ENCODE assay signal across 27 cellular contexts in the genomic region with DNA sequence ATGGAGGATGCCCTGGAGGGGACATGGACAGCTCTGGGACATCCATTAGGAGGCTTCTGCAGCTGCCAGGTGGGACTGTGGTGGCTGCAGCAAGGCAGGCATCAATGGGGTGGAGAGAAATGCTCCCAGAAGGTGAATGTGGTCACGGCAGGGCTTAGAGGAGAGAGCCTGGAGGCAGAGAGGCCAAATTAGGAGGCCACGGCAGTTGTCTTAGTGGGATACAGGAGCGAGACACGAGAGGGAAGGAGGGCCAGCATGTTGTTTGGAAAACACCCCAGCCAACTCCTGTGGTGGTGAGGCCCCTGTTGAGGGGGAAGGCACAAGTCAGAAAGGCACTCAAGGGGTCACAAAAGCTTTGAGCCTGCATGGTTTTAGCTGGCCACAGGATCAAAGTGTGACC. TPM values are rescaled to one million over a fixed set of nuclear protein-coding genes. Genes with fewer than 3 reads are reported as not detected.
A peak's percentile ranks its signal among the peaks of the same experiment; 100 is the strongest.
DNase-seq lines count a peak whose midpoint lies in the region; ATAC-seq, FAIRE-seq and TF ChIP-seq lines count a peak whose summit lies in the region.
"Had no signal": no experiment of that assay in that cellular context is flagged by ENCODE, and none has a peak within 500 bp of the region (broad histone marks: within the 10 kb centered on the region; RNA-seq: fewer than 3 reads in every experiment).

No MANE protein-coding gene starts in this region.

- H2AFZ ChIP-seq in K562 (ENCODE audit: low read depth, low read length) (no peak overlapping the region), neuronal stem cell (ENCODE audit: low read length) (no peak overlapping the region)

- H3K4me1 ChIP-seq in K562 (replicated peaks in 1 of 2; ENCODE audit: control insufficient read depth in 2 of 2, insufficient read depth in 2 of 2, low read length in 2 of 2) = no peaks in the 10 kb centered on the region; a peak in 2 of 5 replicates
- H3K4me1 ChIP-seq in neuronal stem cell (ENCODE audit: control insufficient read depth in 2 of 2, insufficient read depth in 1 of 2, low read depth in 1 of 2, low read length in 2 of 2) = no peaks in the 10 kb centered on the region
- H3K4me1 ChIP-seq in sigmoid colon = no peaks in the 10 kb centered on the region
- no peaks in the 10 kb centered on the region for H3K4me1 ChIP-seq in tibial artery
- H3K4me1 ChIP-seq: BE2C had no signal

- no peaks in the 10 kb centered on the region for H3K9me1 ChIP-seq in K562 (ENCODE audit: control insufficient read depth, insufficient read depth, low read length)

- no peak for TF ChIP-seq EP300 in K562 (IDR thresholded peaks at IDR 0.05; ENCODE audit: low read length)
- TF ChIP-seq EP300 in sigmoid colon (IDR thresholded peaks at IDR 0.05) = no peak

- H4K91ac ChIP-seq in neuronal stem cell (ENCODE audit: low read depth, low read length, poor library complexity) = no peak overlapping the region

- H2AK5ac ChIP-seq in neuronal stem cell (ENCODE audit: low read depth, low read length) = peak overlapping the region; percentile 70

- no peak for TF ChIP-seq RAD21 in K562 (CRISPR knock-in tag; conservative IDR thresholded peaks at IDR 0.05 in 1 of 2, IDR thresholded peaks at IDR 0.05 in 1 of 2)

- no peak overlapping the region for H3K23ac ChIP-seq in neuronal stem cell (ENCODE audit: low read depth, low read length, poor library complexity)

- FAIRE-seq in K562 (lab: Jason Lieb, UNC) = no peak
- FAIRE-seq: A204.1, GM12878, GM12892, GM18507, GM19239 had no signal

- POLR2A ChIA-PET in K562 (lab: Yijun Ruan, JAX) = interaction anchor here (1.0 kb wide), 1 partner anchor 118 kb away, joined by 3 read pairs; no protein-coding TSS in a partner anchor

- no peak overlapping the region for H2BK12ac ChIP-seq in neuronal stem cell (ENCODE audit: low read length)

- H3K4me2 ChIP-seq in K562 (ENCODE audit: insufficient read depth, low read length) (no peak overlapping the region), neuronal stem cell (ENCODE audit: insufficient read depth, low read length, poor library complexity, severe bottlenecking) (no peak overlapping the region)
- H3K4me2 ChIP-seq: BLaER1 had no signal

- peaks cover 12% of the 10 kb centered on the region for H3K9me3 ChIP-seq in K562 (replicated peaks; ENCODE audit: control insufficient read depth, insufficient read depth, low read depth, low read length)
- peaks cover 0 to 8% of the 10 kb centered on the region in 2 donors for H3K9me3 ChIP-seq in neuronal stem cell (replicated peaks in 1 of 2; ENCODE audit: control insufficient read depth in 2 of 2, insufficient read depth in 1 of 2, low read depth in 1 of 2, low read length in 2 of 2)
- H3K9me3 ChIP-seq in sigmoid colon = no peaks in the 10 kb centered on the region
- no peaks in the 10 kb centered on the region for H3K9me3 ChIP-seq in tibial artery
- H3K9me3 ChIP-seq: BE2C had no signal

- no peak overlapping the region for H3K27ac ChIP-seq in K562 (ENCODE audit: extremely low read depth, low read depth, low read length)
- no peak overlapping the region for H3K27ac ChIP-seq in neuronal stem cell (replicated peaks; ENCODE audit: low read length)
- H3K27ac ChIP-seq in sigmoid colon = no peak overlapping the region
- no peak overlapping the region for H3K27ac ChIP-seq in tibial artery
- H3K27ac ChIP-seq: BLaER1 had no signal

- TF ChIP-seq POLR2A in K562 (conservative IDR thresholded peaks at IDR 0.05) (no peak), sigmoid colon (IDR thresholded peaks at IDR 0.05) (no peak)

- no peak overlapping the region for H4K8ac ChIP-seq in neuronal stem cell (ENCODE audit: low read depth, low read length)

- ATAC-seq in K562 = no peak
- ATAC-seq: GM12878 had no signal

- peaks cover 2% of the 10 kb centered on the region for H3K79me1 ChIP-seq in neuronal stem cell (ENCODE audit: low read depth, low read length)

- intact Hi-C loops in K562 (cut with micrococcal nuclease) = loop anchor here (5.0 kb wide), 1 partner anchor 115 kb away; a partner anchor contains a TSS
- intact Hi-C loops in sigmoid colon (cut with DNase I) = no loop called here
- intact Hi-C loops in tibial artery (cut with DNase I; ENCODE audit: low total_unique reads) = no loop called here

- CTCF ChIA-PET in K562 (lab: Yijun Ruan, JAX; ENCODE audit: low intra/inter-chr PET ratio) = no interaction called here

- H3K27me3 ChIP-seq in K562 (ENCODE audit: control insufficient read depth in 2 of 2, insufficient read depth in 2 of 2, low read length in 2 of 2) = no peaks in the 10 kb centered on the region
- H3K27me3 ChIP-seq in neuronal stem cell (ENCODE audit: control insufficient read depth in 3 of 3, insufficient read depth in 3 of 3, low read depth in 1 of 3, low read length in 3 of 3) = no peaks in the 10 kb centered on the region
- H3K27me3 ChIP-seq in sigmoid colon = no peaks in the 10 kb centered on the region
- no peaks in the 10 kb centered on the region for H3K27me3 ChIP-seq in tibial artery
- H3K27me3 ChIP-seq: BE2C, BLaER1 had no signal

- H3K79me2 ChIP-seq in K562 (ENCODE audit: control insufficient read depth, insufficient read depth, low read length) = no peaks in the 10 kb centered on the region

- DNase-seq in K562 (ENCODE audit: extremely low read depth in 1 of 4, low spot score in 3 of 4) (no peak), neuronal stem cell (ENCODE audit: low spot score) (no peak), sigmoid colon (peak; percentile 21), NCI-H748 treated with DMSO at 0.1 percent for 48 hours (lab: John Stamatoyannopoulos, UW) (no peak), tibial artery (no peak), NCI-H146 treated with DMSO at 0.1 percent for 48 hours (lab: John Stamatoyannopoulos, UW; ENCODE audit: unreplicated experiment) (no peak)
- DNase-seq: 8988T; ACHN; BE2C; C1 segment of cervical spinal cord; CD4-positive, alpha-beta memory T cell; CD4-positive, CD25-positive, alpha-beta regulatory T cell; CD8-positive, alpha-beta memory T cell; COR-L47; DMS 273 treated with DMSO at 0.1 percent for 48 hours; DMS153; DMS53; DMS79; DND-41; EL; GDM1 had no signal

- no peak overlapping the region for H3K18ac ChIP-seq in neuronal stem cell (ENCODE audit: low read length)

- H3K4me3 ChIP-seq in K562 = no peak overlapping the region
- peak overlapping the region in 1 of 2 donors; percentile 5 for H3K4me3 ChIP-seq in neuronal stem cell (ENCODE audit: low read length in 2 of 2)
- no peak overlapping the region for H3K4me3 ChIP-seq in sigmoid colon
- H3K4me3 ChIP-seq in tibial artery = no peak overlapping the region
- H3K4me3 ChIP-seq: BLaER1, GM12878 had no signal

- BruUV-seq in K562 (replicated peaks; lab: Mats Ljungman, UMichigan) = no TSS peak

- in situ Hi-C loops in K562 (cut with MboI) = no loop called here

- H3K36me3 ChIP-seq in K562 (ENCODE audit: control insufficient read depth, insufficient read depth, low read length) (no peaks in the 10 kb centered on the region), neuronal stem cell (replicated peaks in 1 of 2; ENCODE audit: control insufficient read depth in 2 of 2, insufficient read depth in 2 of 2, low read length in 2 of 2) (no peaks in the 10 kb centered on the region), sigmoid colon (no peaks in the 10 kb centered on the region), tibial artery (no peaks in the 10 kb centered on the region)
- H3K36me3 ChIP-seq: BE2C, BLaER1 had no signal

- H2BK5ac ChIP-seq in neuronal stem cell (ENCODE audit: low read length) = no peak overlapping the region

- peak overlapping the region; percentile 37 for H3K4ac ChIP-seq in neuronal stem cell (ENCODE audit: low read length)

- no peaks in the 10 kb centered on the region for H4K20me1 ChIP-seq in K562 (replicated peaks; ENCODE audit: control insufficient read depth, insufficient read depth, low read length)
- H4K20me1 ChIP-seq: BLaER1 had no signal

- H3K14ac ChIP-seq in neuronal stem cell (ENCODE audit: low read length) = peak overlapping the region; percentile 39

- no peak for TF ChIP-seq CTCF in K562 (IDR thresholded peaks at IDR 0.05 in 2 of 3, conservative IDR thresholded peaks at IDR 0.05 in 1 of 3; ENCODE audit: insufficient read depth in 2 of 3, low read depth in 1 of 3, low read length in 3 of 3)
- TF ChIP-seq CTCF in sigmoid colon (IDR thresholded peaks at IDR 0.05) = no peak
- no peak for TF ChIP-seq CTCF in tibial artery (IDR thresholded peaks at IDR 0.05)

- WGBS in K562 (ENCODE audit: insufficient coverage, low coverage, missing lambda C conversion rate) = 42% methylated on average over 4 of the region's 4 CpGs
- no CpG with 5 or more reads among the region's 4 CpGs for WGBS in neuronal stem cell (ENCODE audit: extremely low coverage in 2 of 2, insufficient read length in 2 of 2, insufficient replicate concordance in 1 of 2), 2 donors
- WGBS in sigmoid colon, 2 donors = 92 to 93% methylated on average over 4 of the region's 4 CpGs

- peak overlapping the region; percentile 37 for H2BK15ac ChIP-seq in neuronal stem cell (ENCODE audit: low read length)

- H3K9ac ChIP-seq in K562 (ENCODE audit: insufficient read depth in 1 of 2, low read depth in 2 of 2, low read length in 2 of 2) = no peak overlapping the region
- no peak overlapping the region for H3K9ac ChIP-seq in neuronal stem cell (ENCODE audit: low read depth, low read length, poor library complexity)
- H3K9ac ChIP-seq: BLaER1 had no signal

- no peak overlapping the region for H2BK120ac ChIP-seq in neuronal stem cell (ENCODE audit: low read depth, low read length)

TF ChIP-seq in K562, 482 proteins besides CTCF, POLR2A, EP300 and RAD21 (continues in another document):
- TF ChIP-seq POLR2AphosphoS2 (IDR thresholded peaks at IDR 0.05; ENCODE audit: low read length) = no peak

RNA-seq across cellular contexts. Expression of a gene that starts 14.6 kb away (rescaled TPM):
- 4.0 and 10.2 TPM in 2 replicates for total RNA-seq in K562 (2011; cell fraction: chromatin; rRNA removed; ENCODE audit: low replicate concordance)
- 9.7 and 10.3 TPM in 2 replicates for total RNA-seq in K562 (2011; cell fraction: nucleolus; rRNA removed)
- 5.5 and 5.7 TPM in 2 replicates for total RNA-seq in K562 (2011; cell fraction: nucleoplasm; rRNA removed)
- total RNA-seq in K562 (2014; rRNA removed) (19.4 and 25.7 TPM in 2 replicates), K562 (2014; rRNA removed; fragmentation: Illumina TruSeq; extraction: Trizol) (8.9 and 9.0 TPM in 2 replicates), K562 (2015; rRNA removed; fragmentation: Illumina TruSeq; extraction: Trizol) (12.6 and 14.0 TPM in 2 replicates), K562 (2021) (17.3 and 17.9 TPM in 2 replicates), sigmoid colon (10 to 100 TPM in 3 of 4 donors, 1 to 10 TPM in 1; 6.4 to 21.8 (median 13.8) TPM)
- polyA plus RNA-seq in K562 (2011; rRNA removed) (16.1 and 21.9 TPM in 2 replicates), K562 (2014; fragmentation: Illumina TruSeq; extraction: Trizol) (15.7 and 17.1 TPM in 2 replicates), K562 (2014; fragmentation: Nextera tagmentation; extraction: Ambion mirVana) (under 1 TPM; 0.53 to 0.67 TPM), K562 (2014; rRNA removed) (10.0 and 17.7 TPM in 2 replicates), sigmoid colon (10 to 100 TPM in 1 of 3 donors, 1 to 10 TPM in 2; 4.8 to 15.1 (median 9.2) TPM)
- polyA plus RNA-seq in K562 (2011; cell fraction: cytosol; rRNA removed) = 17.5 and 35.2 TPM in 2 replicates
- 14.3 and 27.7 TPM in 2 replicates for polyA plus RNA-seq in K562 (2011; cell fraction: nucleus; rRNA removed)
- polyA plus RNA-seq in K562 (2012) = 8.6 and 12.1 TPM in 2 replicates
- polyA minus RNA-seq in K562 (2011; rRNA and poly(A)+ RNA removed) = 8.7 and 16.4 TPM in 2 replicates
- polyA minus RNA-seq in K562 (2011; cell fraction: cytosol; rRNA and poly(A)+ RNA removed) = 7.0 and 9.4 TPM in 2 replicates
- polyA minus RNA-seq in K562 (2011; cell fraction: nucleus; rRNA and poly(A)+ RNA removed) = 7.4 and 10.4 TPM in 2 replicates
- polyA plus RNA-seq in neuronal stem cell (2013, experiment 1 of 2) = 9.9 TPM
- 10.0 TPM for polyA plus RNA-seq in neuronal stem cell (2013, experiment 2 of 2)
